ENCODE assay signal across 1 cellular context in the genomic region with DNA sequence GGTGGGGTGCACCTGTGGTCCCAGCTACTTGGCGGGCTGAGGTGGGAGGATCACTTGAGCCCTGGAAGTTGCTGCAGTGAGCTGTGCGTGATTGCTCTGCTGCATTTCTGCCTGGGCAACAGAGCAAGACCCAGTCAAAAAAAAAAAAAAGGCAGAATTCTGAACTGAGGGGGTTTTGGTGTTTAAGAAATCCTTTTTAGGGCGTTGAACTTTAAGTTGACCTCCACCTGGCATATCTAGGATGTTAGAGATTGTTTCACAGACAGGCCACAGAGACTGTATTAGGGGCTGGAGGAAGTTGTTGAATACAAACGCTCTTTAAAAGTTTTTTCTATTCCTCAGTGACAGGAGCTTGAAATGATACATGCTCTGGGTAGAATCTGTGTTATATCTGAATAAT.
TF ChIP-seq lines count a peak whose summit lies in the region.

No MANE protein-coding gene starts in this region.

TF ChIP-seq in SK-N-SH, 30 proteins besides CTCF, POLR2A, EP300 and RAD21 (continued from another document):
- TF ChIP-seq NRF1 (IDR thresholded peaks at IDR 0.05; ENCODE audit: low read depth, low read length) = no peak
- TF ChIP-seq MEF2A (IDR thresholded peaks at IDR 0.05; ENCODE audit: borderline replicate concordance, low read depth) = no peak
